ENCODE assay signal across 11 cellular contexts in the genomic region with DNA sequence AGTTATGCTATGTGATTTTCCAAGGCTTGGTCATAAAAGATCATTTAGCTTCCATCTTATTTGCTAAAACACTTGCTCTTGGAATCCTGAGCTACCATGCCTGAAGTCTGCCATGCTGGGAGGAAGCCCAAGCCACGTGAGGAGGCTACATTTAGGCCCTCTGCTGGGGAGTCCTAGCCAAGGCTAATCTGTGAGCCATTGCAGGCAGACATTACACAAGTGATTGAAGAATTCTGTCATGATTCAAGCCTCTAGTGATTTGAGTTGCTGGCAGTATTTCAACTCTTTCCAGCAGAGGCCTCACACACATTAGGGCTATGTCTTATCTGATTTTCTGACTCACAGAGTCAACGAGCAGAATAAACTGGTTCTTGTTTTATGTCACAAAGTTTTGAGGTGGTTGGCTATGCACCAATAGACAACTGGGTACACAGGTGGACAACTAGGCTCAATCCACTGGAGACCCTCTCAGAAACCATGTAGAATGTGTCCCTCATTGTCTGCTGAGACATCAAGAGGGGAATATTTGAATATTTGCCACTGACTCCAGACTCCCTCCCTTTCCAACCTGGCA.
DNase-seq lines count a peak whose midpoint lies in the region; TF ChIP-seq lines count a peak whose summit lies in the region.
"Had no signal": no experiment of that assay in that cellular context is flagged by ENCODE, and none has a peak within 500 bp of the region (broad histone marks: within the 10 kb centered on the region; RNA-seq: fewer than 3 reads in every experiment).

No MANE protein-coding gene starts in this region.

- H3K4me1 Mint-ChIP-seq in MCF 10A (ENCODE audit: insufficient read depth, unreplicated experiment), result peaks cover 19% of the 10 kb centered on the region
- H3K4me1 Mint-ChIP-seq: activated naive CD8-positive, alpha-beta T cell treated with anti-CD3 and anti-CD28 coated beads, Interleukin-2, amount 10 ng/mL, durations not matched to agents 7 days and 5 days had no signal

- H3K27ac ChIP-seq in breast epithelium, result no peak overlapping the region
- H3K27ac ChIP-seq: thoracic aorta had no signal

- intact Hi-C loops in MCF 10A (cut with micrococcal nuclease), result no loop called here
- intact Hi-C loops in breast epithelium (cut with DNase I; ENCODE audit: low total_unique reads), result loop anchor here (5.0 kb wide), 1 partner anchor 1445 kb away; no protein-coding TSS in a partner anchor

- no peak for TF ChIP-seq POLR2A in breast epithelium (IDR thresholded peaks at IDR 0.05)

- H3K36me3 Mint-ChIP-seq in MCF 10A (ENCODE audit: insufficient read depth, unreplicated experiment), result peaks cover 5% of the 10 kb centered on the region
- H3K36me3 Mint-ChIP-seq: activated naive CD8-positive, alpha-beta T cell treated with anti-CD3 and anti-CD28 coated beads, Interleukin-2, amount 10 ng/mL, durations not matched to agents 7 days and 5 days had no signal

- in situ Hi-C loops in KBM-7 (cut with MboI; ENCODE audit: low pct_unique_long_range_greater_than_20kb, low sequenced_read_pairs), result no loop called here

- DNase-seq in MCF 10A (ENCODE audit: unreplicated experiment) (peak; percentile 57), breast epithelium (ENCODE audit: low spot score in 2 of 2) (no peak), OCI-M1 (lab: John Stamatoyannopoulos, UW) (peak; percentile 13), epithelial cell of proximal tubule (ENCODE audit: low read depth) (peak; percentile 81), stromal cell of bone marrow (ENCODE audit: low read depth) (peak; percentile 57), T-helper 1 cell (no peak), KBM-7 (no peak), RPMI8226 (no peak)
- DNase-seq: activated naive CD8-positive, alpha-beta T cell treated with anti-CD3 and anti-CD28 coated beads, Interleukin-2, amount 10 ng/mL, durations not matched to agents 7 days and 5 days; NCI-H748 treated with DMSO at 0.1 percent for 48 hours had no signal

- BruUV-seq in MCF 10A (replicated peaks; lab: Mats Ljungman, UMichigan), result no TSS peak

- peaks cover 9% of the 10 kb centered on the region in 2 donors for H3K9me3 ChIP-seq in breast epithelium

- POLR2A ChIA-PET in MCF 10A (lab: Yijun Ruan, JAX), result interaction anchor here (0.8 to 1.5 kb wide), 4 partner anchors 39 to 225 kb away, joined by 3 to 4 read pairs (median 4); no protein-coding TSS in a partner anchor

- no peaks in the 10 kb centered on the region for H3K27me3 Mint-ChIP-seq in MCF 10A (ENCODE audit: insufficient read depth, unreplicated experiment)

- H3K27me3 ChIP-seq in breast epithelium, result no peaks in the 10 kb centered on the region

- TF ChIP-seq CTCF in MCF 10A (IDR thresholded peaks at IDR 0.05; ENCODE audit: unreplicated experiment) (peak; percentile 28), breast epithelium (IDR thresholded peaks at IDR 0.05) (no peak), epithelial cell of proximal tubule (conservative IDR thresholded peaks at IDR 0.05; ENCODE audit: low read depth, low read length) (peak; percentile 77)

- H3K9me3 Mint-ChIP-seq in MCF 10A (ENCODE audit: unreplicated experiment), result peaks cover 17% of the 10 kb centered on the region

- no peak overlapping the region for H3K27ac Mint-ChIP-seq in MCF 10A (ENCODE audit: low read depth, unreplicated experiment)
- H3K27ac Mint-ChIP-seq: activated naive CD8-positive, alpha-beta T cell treated with anti-CD3 and anti-CD28 coated beads, Interleukin-2, amount 10 ng/mL, durations not matched to agents 7 days and 5 days had no signal

- no peaks in the 10 kb centered on the region for H3K4me1 ChIP-seq in breast epithelium

- no peaks in the 10 kb centered on the region for H3K36me3 ChIP-seq in breast epithelium
- H3K36me3 ChIP-seq: thoracic aorta had no signal

- H3K4me3 Mint-ChIP-seq in MCF 10A (ENCODE audit: unreplicated experiment), result no peak overlapping the region
- H3K4me3 Mint-ChIP-seq: activated naive CD8-positive, alpha-beta T cell treated with anti-CD3 and anti-CD28 coated beads, Interleukin-2, amount 10 ng/mL, durations not matched to agents 7 days and 5 days had no signal

- H3K4me3 ChIP-seq in breast epithelium (no peak overlapping the region), epithelial cell of proximal tubule (ENCODE audit: low read depth, low read length) (no peak overlapping the region)
- H3K4me3 ChIP-seq: thoracic aorta had no signal

- CTCF ChIA-PET in MCF 10A (lab: Yijun Ruan, JAX), result interaction anchor here (0.8 to 1.5 kb wide), 8 partner anchors 10 to 226 kb away, joined by 3 to 6 read pairs (median 4); no protein-coding TSS in a partner anchor

Comparison
In these comparisons a context has a peak if more than half of its experiments do, and no peak if none do; other contexts are left out.
1. DNase-seq: peak in MCF 10A (single experiment), OCI-M1 (single experiment), epithelial cell of proximal tubule (single experiment) and stromal cell of bone marrow (single experiment); none in breast epithelium (0 of 2), T-helper 1 cell (0 of 5), KBM-7 (single experiment) and RPMI8226 (single experiment).
2. CTCF ChIP-seq: peak in MCF 10A (single experiment) and epithelial cell of proximal tubule (single experiment); none in breast epithelium (0 of 3).